1 cellular context compared by ENCODE assay signal in the genomic region with DNA sequence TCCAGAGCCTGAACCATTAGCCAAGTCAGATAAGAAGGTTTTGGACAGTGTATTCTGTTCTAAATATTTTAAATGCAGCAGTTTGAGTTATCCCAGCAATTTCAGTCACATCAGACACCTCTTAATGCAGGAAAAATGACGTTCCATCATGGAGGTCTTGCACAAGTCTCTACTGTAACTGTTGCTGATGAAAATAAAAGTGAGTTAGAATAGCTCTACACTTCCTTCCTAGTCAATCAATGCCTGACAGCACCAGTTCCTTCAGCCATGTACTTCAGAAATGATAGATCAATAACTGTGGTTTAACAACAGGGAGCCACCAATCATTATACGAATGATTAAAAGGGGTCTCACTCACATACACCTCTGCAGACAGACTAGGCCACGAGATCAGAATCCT.
TF ChIP-seq lines count a peak whose summit lies in the region.

No MANE protein-coding gene starts in this region.

TF ChIP-seq in H1, 55 proteins besides CTCF, POLR2A, EP300 and RAD21:
- TF ChIP-seq, protein P1, sequence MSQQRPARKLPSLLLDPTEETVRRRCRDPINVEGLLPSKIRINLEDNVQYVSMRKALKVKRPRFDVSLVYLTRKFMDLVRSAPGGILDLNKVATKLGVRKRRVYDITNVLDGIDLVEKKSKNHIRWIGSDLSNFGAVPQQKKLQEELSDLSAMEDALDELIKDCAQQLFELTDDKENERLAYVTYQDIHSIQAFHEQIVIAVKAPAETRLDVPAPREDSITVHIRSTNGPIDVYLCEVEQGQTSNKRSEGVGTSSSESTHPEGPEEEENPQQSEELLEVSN (IDR thresholded peaks at IDR 0.05), result no peak
- TF ChIP-seq NRF1 (IDR thresholded peaks at IDR 0.05; ENCODE audit: low read depth, low read length), result no peak
- no peak for TF ChIP-seq CREB1 (IDR thresholded peaks at IDR 0.05)
- no peak for TF ChIP-seq SRF (IDR thresholded peaks at IDR 0.05; ENCODE audit: low read depth, low read length)
- TF ChIP-seq KDM1A (IDR thresholded peaks at IDR 0.05; ENCODE audit: borderline replicate concordance, low read length), result no peak
- no peak for TF ChIP-seq EZH2 (IDR thresholded peaks at IDR 0.05; ENCODE audit: low read depth, low read length, severe bottlenecking)
- no peak for TF ChIP-seq JUND (IDR thresholded peaks at IDR 0.05; ENCODE audit: low read length)
- TF ChIP-seq RXRA (IDR thresholded peaks at IDR 0.05; ENCODE audit: insufficient read depth, low read depth, low read length), result no peak
- TF ChIP-seq BACH1 (IDR thresholded peaks at IDR 0.05; ENCODE audit: low read length), result no peak
- no peak for TF ChIP-seq ASH2L (IDR thresholded peaks at IDR 0.05; ENCODE audit: low read length)
- TF ChIP-seq NANOG (IDR thresholded peaks at IDR 0.05; ENCODE audit: insufficient read depth, low read depth, low read length, poor library complexity, severe bottlenecking), result no peak
